Comparison of ENCODE assay signal across 12 cellular contexts in the genomic region with DNA sequence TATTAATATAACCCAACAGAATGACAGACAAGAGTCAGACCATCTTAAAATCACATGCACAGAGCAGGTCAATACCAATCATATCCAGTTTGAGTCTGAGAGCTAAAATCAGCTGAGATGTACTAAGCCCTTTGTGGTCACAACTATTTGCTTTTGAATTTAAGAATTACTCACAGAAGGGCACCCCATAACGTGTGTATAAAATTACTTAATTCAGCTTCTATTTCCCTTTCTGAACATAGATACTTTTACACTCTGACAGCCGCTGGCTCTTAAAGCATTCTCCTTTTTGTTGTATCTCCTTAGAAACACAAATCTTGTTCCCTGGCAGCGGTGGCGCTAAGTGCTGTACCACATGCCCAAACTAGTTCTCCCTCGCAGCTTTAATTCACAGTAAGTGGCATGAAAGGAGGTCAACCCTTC. TPM values are rescaled to one million over a fixed set of nuclear protein-coding genes. Genes with fewer than 3 reads are reported as not detected.
DNase-seq lines count a peak whose midpoint lies in the region; ATAC-seq and TF ChIP-seq lines count a peak whose summit lies in the region.
"Had no signal": no experiment of that assay in that cellular context is flagged by ENCODE, and none has a peak within 500 bp of the region (broad histone marks: within the 10 kb centered on the region; RNA-seq: fewer than 3 reads in every experiment).

No MANE protein-coding gene starts in this region.

- H3K36me3 Mint-ChIP-seq in GM23338 (ENCODE audit: low read depth), result no peaks in the 10 kb centered on the region
- H3K36me3 Mint-ChIP-seq: activated naive CD8-positive, alpha-beta T cell had no signal

- ATAC-seq in GM23338 (no peak), Right ventricle myocardium superior (ENCODE audit: poor library complexity) (peak; percentile 89), GM18505 (IDR thresholded peaks at IDR 0.05; ENCODE audit: unreplicated experiment) (no peak), GM19452 (IDR thresholded peaks at IDR 0.05; ENCODE audit: unreplicated experiment) (no peak), HG03442 (IDR thresholded peaks at IDR 0.05; ENCODE audit: unreplicated experiment) (no peak), HG02759 (IDR thresholded peaks at IDR 0.05; ENCODE audit: unreplicated experiment) (no peak)

- H2AFZ ChIP-seq in GM23338, result peak overlapping the region; percentile 48; the same call in 1 of the 2 replicates
- peak overlapping the region; percentile 50 for H2AFZ ChIP-seq in neuronal stem cell (ENCODE audit: low read length)

- WGBS in neuronal stem cell (ENCODE audit: extremely low coverage in 2 of 2, insufficient read length in 2 of 2, insufficient replicate concordance in 1 of 2), 2 donors, result no CpG with 5 or more reads among the region's 5 CpGs

- no peaks in the 10 kb centered on the region for H3F3A ChIP-seq in GM23338 (replicated peaks; ENCODE audit: low read depth)

- H3K4me3 ChIP-seq in GM23338 (no peak overlapping the region), neuronal stem cell (ENCODE audit: low read length in 2 of 2) (no peak overlapping the region)

- no peaks in the 10 kb centered on the region for H3K9me3 Mint-ChIP-seq in GM23338
- H3K9me3 Mint-ChIP-seq: dendritic cell treated with granulocyte-macrophage colony-stimulating factor and Interleukin-4, amounts not matched to agents 40 ng/mL and 50 ng/mL, for 4 days had no signal

- H4K20me1 ChIP-seq in GM23338 (replicated peaks; ENCODE audit: insufficient read depth), result no peaks in the 10 kb centered on the region

- intact Hi-C loops in Right ventricle myocardium superior (cut with DNase I), result no loop called here

- H3K79me2 ChIP-seq in GM23338 (replicated peaks; ENCODE audit: insufficient read depth), result no peaks in the 10 kb centered on the region

- H3K27me3 ChIP-seq in GM23338 (ENCODE audit: insufficient read depth) (no peaks in the 10 kb centered on the region), neuronal stem cell (ENCODE audit: control insufficient read depth in 3 of 3, insufficient read depth in 3 of 3, low read depth in 1 of 3, low read length in 3 of 3) (no peaks in the 10 kb centered on the region)

- H3K27me3 Mint-ChIP-seq in GM23338 (ENCODE audit: insufficient read depth, low read depth, poor library complexity), result no peaks in the 10 kb centered on the region
- H3K27me3 Mint-ChIP-seq: dendritic cell treated with granulocyte-macrophage colony-stimulating factor and Interleukin-4, amounts not matched to agents 40 ng/mL and 50 ng/mL, for 4 days had no signal

- H3K18ac ChIP-seq in neuronal stem cell (ENCODE audit: low read length), result no peak overlapping the region

- H3K27ac Mint-ChIP-seq in GM23338, result no peak overlapping the region
- H3K27ac Mint-ChIP-seq: activated naive CD8-positive, alpha-beta T cell; dendritic cell treated with granulocyte-macrophage colony-stimulating factor and Interleukin-4, amounts not matched to agents 40 ng/mL and 50 ng/mL, for 4 days had no signal

- H3K14ac ChIP-seq in neuronal stem cell (ENCODE audit: low read length), result no peak overlapping the region

- H3K36me3 ChIP-seq in GM23338 (ENCODE audit: insufficient read depth) (no peaks in the 10 kb centered on the region), neuronal stem cell (replicated peaks in 1 of 2; ENCODE audit: control insufficient read depth in 2 of 2, insufficient read depth in 2 of 2, low read length in 2 of 2) (no peaks in the 10 kb centered on the region)

- no peak for TF ChIP-seq CTCF in GM23338 (conservative IDR thresholded peaks at IDR 0.05; ENCODE audit: low read depth in 2 of 2)

- H3K79me1 ChIP-seq in neuronal stem cell (ENCODE audit: low read depth, low read length), result no peaks in the 10 kb centered on the region

- no peak overlapping the region for H2AK5ac ChIP-seq in neuronal stem cell (ENCODE audit: low read depth, low read length)

- no peak overlapping the region for H4K91ac ChIP-seq in neuronal stem cell (ENCODE audit: low read depth, low read length, poor library complexity)

- no peaks in the 10 kb centered on the region for H3K9me2 ChIP-seq in GM23338 (ENCODE audit: insufficient read depth)

- no peaks in the 10 kb centered on the region for H3K9me3 ChIP-seq in neuronal stem cell (replicated peaks in 1 of 2; ENCODE audit: control insufficient read depth in 2 of 2, insufficient read depth in 1 of 2, low read depth in 1 of 2, low read length in 2 of 2)

- no peak overlapping the region for H3K23ac ChIP-seq in neuronal stem cell (ENCODE audit: low read depth, low read length, poor library complexity)

- no peak for TF ChIP-seq POLR2A in GM18505 (IDR thresholded peaks at IDR 0.05; ENCODE audit: borderline replicate concordance, extremely low read depth, insufficient read depth, insufficient read length)

- H3K4ac ChIP-seq in neuronal stem cell (ENCODE audit: low read length), result no peak overlapping the region

- H4K8ac ChIP-seq in neuronal stem cell (ENCODE audit: low read depth, low read length), result no peak overlapping the region

- no peak for DNase-seq in GM23338 (ENCODE audit: low spot score)
- peak; percentile 67 for DNase-seq in NCI-H2196 treated with DMSO at 0.1 percent for 48 hours (lab: John Stamatoyannopoulos, UW; ENCODE audit: unreplicated experiment)
- no peak for DNase-seq in Right ventricle myocardium superior
- DNase-seq in neuronal stem cell (ENCODE audit: low spot score), result no peak
- DNase-seq: RPMI8226; stimulated activated naive CD4-positive, alpha-beta T cell had no signal

- H3K27ac ChIP-seq in GM23338 (ENCODE audit: low read depth) (no peak overlapping the region), neuronal stem cell (replicated peaks; ENCODE audit: low read length) (no peak overlapping the region)

- no peak overlapping the region for H3K4me3 Mint-ChIP-seq in GM23338
- H3K4me3 Mint-ChIP-seq: activated naive CD8-positive, alpha-beta T cell; dendritic cell treated with granulocyte-macrophage colony-stimulating factor and Interleukin-4, amounts not matched to agents 40 ng/mL and 50 ng/mL, for 4 days had no signal

- H2BK15ac ChIP-seq in neuronal stem cell (ENCODE audit: low read length), result no peak overlapping the region

- H2BK5ac ChIP-seq in neuronal stem cell (ENCODE audit: low read length), result no peak overlapping the region

- no peak overlapping the region for H2BK12ac ChIP-seq in neuronal stem cell (ENCODE audit: low read length)

- no peak overlapping the region for H3K4me2 ChIP-seq in GM23338
- no peak overlapping the region for H3K4me2 ChIP-seq in neuronal stem cell (ENCODE audit: insufficient read depth, low read length, poor library complexity, severe bottlenecking)

- no peaks in the 10 kb centered on the region; the same call in 2 of the 3 replicates for H3K4me1 Mint-ChIP-seq in GM23338

- H2BK120ac ChIP-seq in neuronal stem cell (ENCODE audit: low read depth, low read length), result no peak overlapping the region

- H3K9ac ChIP-seq in neuronal stem cell (ENCODE audit: low read depth, low read length, poor library complexity), result no peak overlapping the region

- H3K4me1 ChIP-seq in GM23338 (ENCODE audit: insufficient read depth), result no peaks in the 10 kb centered on the region
- peaks cover 0 to 2% of the 10 kb centered on the region in 2 donors for H3K4me1 ChIP-seq in neuronal stem cell (ENCODE audit: control insufficient read depth in 2 of 2, insufficient read depth in 1 of 2, low read depth in 1 of 2, low read length in 2 of 2)

TF ChIP-seq in GM23338, 12 proteins besides CTCF, POLR2A, EP300 and RAD21 (continues in another document):
- TF ChIP-seq CREB1 (CRISPR knock-in tag; IDR thresholded peaks at IDR 0.05; ENCODE audit: low read depth), result no peak
- TF ChIP-seq NANOG (IDR thresholded peaks at IDR 0.05; ENCODE audit: borderline replicate concordance), result no peak
- no peak for TF ChIP-seq EZH2phosphoT487 (IDR thresholded peaks at IDR 0.05; ENCODE audit: unreplicated experiment)
- TF ChIP-seq, protein P1, sequence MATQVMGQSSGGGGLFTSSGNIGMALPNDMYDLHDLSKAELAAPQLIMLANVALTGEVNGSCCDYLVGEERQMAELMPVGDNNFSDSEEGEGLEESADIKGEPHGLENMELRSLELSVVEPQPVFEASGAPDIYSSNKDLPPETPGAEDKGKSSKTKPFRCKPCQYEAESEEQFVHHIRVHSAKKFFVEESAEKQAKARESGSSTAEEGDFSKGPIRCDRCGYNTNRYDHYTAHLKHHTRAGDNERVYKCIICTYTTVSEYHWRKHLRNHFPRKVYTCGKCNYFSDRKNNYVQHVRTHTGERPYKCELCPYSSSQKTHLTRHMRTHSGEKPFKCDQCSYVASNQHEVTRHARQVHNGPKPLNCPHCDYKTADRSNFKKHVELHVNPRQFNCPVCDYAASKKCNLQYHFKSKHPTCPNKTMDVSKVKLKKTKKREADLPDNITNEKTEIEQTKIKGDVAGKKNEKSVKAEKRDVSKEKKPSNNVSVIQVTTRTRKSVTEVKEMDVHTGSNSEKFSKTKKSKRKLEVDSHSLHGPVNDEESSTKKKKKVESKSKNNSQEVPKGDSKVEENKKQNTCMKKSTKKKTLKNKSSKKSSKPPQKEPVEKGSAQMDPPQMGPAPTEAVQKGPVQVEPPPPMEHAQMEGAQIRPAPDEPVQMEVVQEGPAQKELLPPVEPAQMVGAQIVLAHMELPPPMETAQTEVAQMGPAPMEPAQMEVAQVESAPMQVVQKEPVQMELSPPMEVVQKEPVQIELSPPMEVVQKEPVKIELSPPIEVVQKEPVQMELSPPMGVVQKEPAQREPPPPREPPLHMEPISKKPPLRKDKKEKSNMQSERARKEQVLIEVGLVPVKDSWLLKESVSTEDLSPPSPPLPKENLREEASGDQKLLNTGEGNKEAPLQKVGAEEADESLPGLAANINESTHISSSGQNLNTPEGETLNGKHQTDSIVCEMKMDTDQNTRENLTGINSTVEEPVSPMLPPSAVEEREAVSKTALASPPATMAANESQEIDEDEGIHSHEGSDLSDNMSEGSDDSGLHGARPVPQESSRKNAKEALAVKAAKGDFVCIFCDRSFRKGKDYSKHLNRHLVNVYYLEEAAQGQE (IDR thresholded peaks at IDR 0.05; ENCODE audit: unreplicated experiment), result no peak
- no peak for TF ChIP-seq EZH2 (IDR thresholded peaks at IDR 0.05; ENCODE audit: low read depth, unreplicated experiment)
- no peak for TF ChIP-seq POLR2AphosphoS5 (IDR thresholded peaks at IDR 0.05; ENCODE audit: low read depth)
- no peak for TF ChIP-seq ETS1 (IDR thresholded peaks at IDR 0.05)
- no peak for TF ChIP-seq ZNF331 (CRISPR knock-in tag; IDR thresholded peaks at IDR 0.05; ENCODE audit: low read depth)

RNA-seq across cellular contexts. Expression of gene PPARGC1A, which starts 14.8 kb away (rescaled TPM):
- 0.54 and 3.3 TPM in 2 replicates for total RNA-seq in GM23338 (2014; rRNA removed; shearing (Covaris generic))
- polyA plus RNA-seq in GM23338 (2016; fragmentation: Nextera tagmentation; extraction: Ambion mirVana), result 0.12 and 0.76 TPM in 2 replicates
- 82.8 TPM for total RNA-seq in Right ventricle myocardium superior
- polyA plus RNA-seq in neuronal stem cell (2013, experiment 1 of 2), result 2.1 TPM
- 2.0 TPM for polyA plus RNA-seq in neuronal stem cell (2013, experiment 2 of 2)

Comparison
In these comparisons a context has a peak if more than half of its experiments do, and no peak if none do; other contexts are left out.
1. RNA of gene PPARGC1A, which starts 14.8 kb away (total RNA-seq): 82.8 TPM in Right ventricle myocardium superior (single experiment); 0.54 to 3.3 TPM in GM23338; every median in the first group is over 10 times any median in the second.